ENCODE assay signal across 8 cellular contexts in genomic region chr21:29232601-29233541, GRCh38.
DNase-seq lines count a peak whose midpoint lies in the region; ATAC-seq, FAIRE-seq and TF ChIP-seq lines count a peak whose summit lies in the region.

No MANE protein-coding gene starts in this region.

- CTCF ChIA-PET in SK-N-SH (lab: Yijun Ruan, JAX): interaction anchor here (1.0 kb wide), 1 partner anchor 9 kb away, joined by 3 read pairs; no protein-coding TSS in a partner anchor

- H2AFZ ChIP-seq in SK-N-SH (ENCODE audit: low read depth): 0 out of 2 replicates have a peak overlapping the region, but pooled peaks have one; percentile 1

- peak overlapping the region in 1 of 2 experiments; percentile 27; a peak in 1 of 4 replicates for H3K27ac ChIP-seq in SK-N-SH (ENCODE audit: low read depth in 2 of 2, low read length in 1 of 2)

- H3K36me3 ChIP-seq in SK-N-SH (replicated peaks in 1 of 2; ENCODE audit: control insufficient read depth in 1 of 2, insufficient read depth in 2 of 2, low read length in 1 of 2): no peaks in the 10 kb centered on the region

- H3K27me3 Mint-ChIP-seq in mesothelial cell of epicardium (ENCODE audit: low read depth) (no peaks in the 10 kb centered on the region), progenitor cell of endocrine pancreas (no peaks in the 10 kb centered on the region)

- H3K4me1 Mint-ChIP-seq in mesothelial cell of epicardium: peaks cover 9% of the 10 kb centered on the region
- peaks cover 14% of the 10 kb centered on the region for H3K4me1 Mint-ChIP-seq in progenitor cell of endocrine pancreas (ENCODE audit: low read depth)

- TF ChIP-seq CTCF in SK-N-SH (IDR thresholded peaks at IDR 0.05) (no peak; the same call in 1 of the 2 replicates), mesothelial cell of epicardium (IDR thresholded peaks at IDR 0.05; ENCODE audit: unreplicated experiment) (no peak), progenitor cell of endocrine pancreas (IDR thresholded peaks at IDR 0.05; ENCODE audit: unreplicated experiment) (no peak)

- 55% methylated on average over 10 of the region's 10 CpGs for WGBS in SK-N-SH (ENCODE audit: low lambda C conversion rate)

- peak; percentile 7 for ATAC-seq in HG02885 (IDR thresholded peaks at IDR 0.05; ENCODE audit: poor library complexity, unreplicated experiment)
- no peak for ATAC-seq in GM18873 (IDR thresholded peaks at IDR 0.05; ENCODE audit: low FRiP score, unreplicated experiment)

- FAIRE-seq in GM18507 (lab: Jason Lieb, UNC): peak; percentile 51

- H3K27ac Mint-ChIP-seq in mesothelial cell of epicardium (peak overlapping the region; percentile 14), progenitor cell of endocrine pancreas (no peak overlapping the region)

- no peaks in the 10 kb centered on the region for H3K9me3 Mint-ChIP-seq in mesothelial cell of epicardium
- H3K9me3 Mint-ChIP-seq in progenitor cell of endocrine pancreas (ENCODE audit: low read depth): peaks cover 5% of the 10 kb centered on the region

- no peaks in the 10 kb centered on the region; the same call in none of the 2 replicates for H3K79me2 ChIP-seq in SK-N-SH (ENCODE audit: insufficient read depth)

- H3K36me3 Mint-ChIP-seq in mesothelial cell of epicardium: no peaks in the 10 kb centered on the region
- peaks cover 2% of the 10 kb centered on the region for H3K36me3 Mint-ChIP-seq in progenitor cell of endocrine pancreas (ENCODE audit: insufficient read depth)

- H3K4me1 ChIP-seq in SK-N-SH (ENCODE audit: control insufficient read depth in 1 of 2, insufficient read depth in 2 of 2, low read depth in 1 of 2, low read length in 1 of 2): peaks cover 0 to 34% of the 10 kb centered on the region in 2 experiments; a peak in 3 of 4 replicates

- no peak overlapping the region for H3K4me3 ChIP-seq in SK-N-SH (ENCODE audit: low read depth in 2 of 2, low read length in 1 of 2)

- POLR2A ChIA-PET in SK-N-SH (lab: Yijun Ruan, JAX): no interaction called here

- H3K4me3 Mint-ChIP-seq in mesothelial cell of epicardium (no peak overlapping the region), progenitor cell of endocrine pancreas (ENCODE audit: low read depth) (no peak overlapping the region)

- H4K20me1 ChIP-seq in SK-N-SH (ENCODE audit: insufficient read depth): no peaks in the 10 kb centered on the region

- H3K4me2 ChIP-seq in SK-N-SH: 0 out of 2 replicates have a peak overlapping the region, but pooled peaks have one; percentile 1

- peak; percentile 34; the same call in 1 of the 2 replicates for TF ChIP-seq RAD21 in SK-N-SH (IDR thresholded peaks at IDR 0.05; ENCODE audit: low read length)

- H3K9me2 ChIP-seq in SK-N-SH: no peaks in the 10 kb centered on the region

- H3K27me3 ChIP-seq in SK-N-SH (ENCODE audit: insufficient read depth): no peaks in the 10 kb centered on the region

- no peaks in the 10 kb centered on the region for H3F3A ChIP-seq in SK-N-SH (replicated peaks; ENCODE audit: insufficient read depth)

- H3K9ac ChIP-seq in SK-N-SH: no peak overlapping the region

- DNase-seq in GM18507 (ENCODE audit: extremely low spot score, insufficient read length, low read depth): no peak
- no peak for DNase-seq in SK-N-SH
- DNase-seq in mesothelial cell of epicardium (ENCODE audit: low spot score in 2 of 2, unreplicated experiment in 2 of 2): no peak
- no peak for DNase-seq in HuH-7.5 (ENCODE audit: low spot score)
- DNase-seq in DMS153 (lab: John Stamatoyannopoulos, UW): no peak
- DNase-seq in progenitor cell of endocrine pancreas (ENCODE audit: low spot score, unreplicated experiment): no peak

- no peak for TF ChIP-seq EP300 in SK-N-SH (IDR thresholded peaks at IDR 0.05; ENCODE audit: borderline replicate concordance in 1 of 2, low read depth in 1 of 2, low read length in 1 of 2)

- no peaks in the 10 kb centered on the region for H3K9me3 ChIP-seq in SK-N-SH

TF ChIP-seq in SK-N-SH, 30 proteins besides CTCF, POLR2A, EP300 and RAD21:
- TF ChIP-seq JUND (IDR thresholded peaks at IDR 0.05): peak; percentile 34; the same call in 1 of the 2 replicates
- TF ChIP-seq FOSL2 (IDR thresholded peaks at IDR 0.05; ENCODE audit: borderline replicate concordance, low read depth): peak; percentile 32; the same call in 1 of the 2 replicates
- 0 out of 2 replicates have a peak, but pooled peaks have one; percentile 17 for TF ChIP-seq TCF12 (IDR thresholded peaks at IDR 0.05)
- no peak for TF ChIP-seq ZBTB33 (IDR thresholded peaks at IDR 0.05; ENCODE audit: borderline replicate concordance, low read depth)
